28 cellular contexts compared by ENCODE assay signal in the genomic region with DNA sequence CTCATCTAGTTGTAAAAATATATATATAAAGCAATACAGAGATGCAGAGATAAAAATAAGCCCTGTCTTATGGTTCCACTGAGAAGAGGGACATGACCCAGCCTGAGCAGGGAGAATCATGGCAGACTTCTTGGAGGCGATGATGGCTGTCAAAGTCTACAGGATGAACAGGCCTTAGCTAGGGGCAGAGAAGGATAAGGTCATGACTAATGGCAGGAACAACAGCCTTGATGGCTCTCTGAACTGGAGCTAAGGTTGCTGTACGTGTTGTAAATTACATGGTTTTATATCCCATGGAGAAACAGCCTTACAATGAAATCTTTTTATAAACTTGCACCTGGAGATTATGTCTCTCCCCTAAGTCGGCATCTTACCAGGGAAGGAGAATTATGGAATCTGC. TPM values are rescaled to one million over a fixed set of nuclear protein-coding genes. Genes with fewer than 3 reads are reported as not detected.
DNase-seq lines count a peak whose midpoint lies in the region; ATAC-seq and TF ChIP-seq lines count a peak whose summit lies in the region.
"Had no signal": no experiment of that assay in that cellular context is flagged by ENCODE, and none has a peak within 500 bp of the region (broad histone marks: within the 10 kb centered on the region; RNA-seq: fewer than 3 reads in every experiment).

No MANE protein-coding gene starts in this region.

- H3K4me1 ChIP-seq in BLaER1, result peaks cover 78% of the 10 kb centered on the region
- H3K4me1 ChIP-seq in DOHH2 (ENCODE audit: control insufficient read depth, low read length), result peaks cover 59% of the 10 kb centered on the region
- H3K4me1 ChIP-seq in adrenal gland (replicated peaks in 1 of 2), result peaks cover 8 to 49% of the 10 kb centered on the region in 2 donors
- H3K4me1 ChIP-seq in naive thymus-derived CD4-positive, alpha-beta T cell (ENCODE audit: control insufficient read depth in 2 of 2, insufficient read depth in 2 of 2, low read length in 2 of 2), result no peaks in the 10 kb centered on the region

- H3K9ac ChIP-seq in BLaER1, result peak overlapping the region; percentile 53; the same call in 1 of the 2 replicates

- H3K27ac Mint-ChIP-seq in naive thymus-derived CD4-positive, alpha-beta T cell, result peak overlapping the region in 7 of 9 donors; percentile 22 to 70 (median 50)
- H3K27ac Mint-ChIP-seq: activated CD4-positive, alpha-beta T cell treated with anti-CD3 and anti-CD28 coated beads, Interleukin-2, amount 10 ng/mL, durations not matched to agents 7 days and 5 days; activated T-helper 1 cell treated with anti-CD3 and anti-CD28 coated beads, Interleukin-12 subunit alpha, Interleukin-12 subunit beta, Interleukin-2, Interleukin-4 antibody, amounts not matched to agents 30 ng/mL and 10 ng/mL and 1 ng/mL, durations not matched to agents 14 hours and 24 hours and 36 hours; mesothelial cell of epicardium; nephron progenitor cell had no signal

- no peak for ATAC-seq in naive thymus-derived CD4-positive, alpha-beta T cell
- ATAC-seq in GM18517 (IDR thresholded peaks at IDR 0.05; ENCODE audit: unreplicated experiment), result no peak
- ATAC-seq in HG02759 (IDR thresholded peaks at IDR 0.05; ENCODE audit: unreplicated experiment), result no peak
- ATAC-seq: K562, left ventricle myocardium superior, SK-N-SH treated with all-trans-retinoic acid at 6 μM for 48 hours had no signal

- H3K79me2 ChIP-seq in DOHH2 (ENCODE audit: control insufficient read depth, low read length), result peaks cover 37% of the 10 kb centered on the region

- no peaks in the 10 kb centered on the region for H3K27me3 ChIP-seq in BLaER1
- no peaks in the 10 kb centered on the region for H3K27me3 ChIP-seq in DOHH2 (ENCODE audit: control insufficient read depth, low read length)
- H3K27me3 ChIP-seq in adrenal gland, result no peaks in the 10 kb centered on the region
- no peaks in the 10 kb centered on the region for H3K27me3 ChIP-seq in naive thymus-derived CD4-positive, alpha-beta T cell (ENCODE audit: control insufficient read depth in 2 of 2, insufficient read depth in 2 of 2, low read length in 2 of 2)
- H3K27me3 ChIP-seq: ascending aorta had no signal

- peak overlapping the region; percentile 64 for H3K27ac ChIP-seq in BLaER1
- H3K27ac ChIP-seq in DOHH2 (ENCODE audit: low read depth, low read length), result peak overlapping the region; percentile 63
- H3K27ac ChIP-seq in adrenal gland, result peak overlapping the region in 4 of 5 donors; percentile 32 to 75 (median 65)
- H3K27ac ChIP-seq in naive thymus-derived CD4-positive, alpha-beta T cell (ENCODE audit: low read depth, low read length), result no peak overlapping the region
- H3K27ac ChIP-seq: ascending aorta had no signal

- peaks cover 61% of the 10 kb centered on the region for H4K20me1 ChIP-seq in BLaER1
- H4K20me1 ChIP-seq in DOHH2 (ENCODE audit: control insufficient read depth, insufficient read depth, low read depth, low read length), result no peaks in the 10 kb centered on the region

- H3K9me2 ChIP-seq in DOHH2 (replicated peaks; ENCODE audit: control insufficient read depth, low read length), result no peaks in the 10 kb centered on the region

- no peak for TF ChIP-seq POLR2A in adrenal gland (IDR thresholded peaks at IDR 0.05)

- POLR2A ChIA-PET in naive thymus-derived CD4-positive, alpha-beta T cell (lab: Charles Lee), result no interaction called here

- WGBS in adrenal gland, 4 donors, result 71 to 79% (median 79%) methylated on average over 3 of the region's 3 CpGs

- peaks cover 15 to 49% (median 34%) of the 10 kb centered on the region in 5 donors for H3K36me3 Mint-ChIP-seq in naive thymus-derived CD4-positive, alpha-beta T cell

- peaks cover 12% of the 10 kb centered on the region for H3F3A ChIP-seq in DOHH2 (ENCODE audit: control insufficient read depth, insufficient read depth)

- H3K4me3 ChIP-seq in BLaER1 (no peak overlapping the region), DOHH2 (ENCODE audit: low read length) (no peak overlapping the region), adrenal gland (no peak overlapping the region)
- H3K4me3 ChIP-seq in naive thymus-derived CD4-positive, alpha-beta T cell (ENCODE audit: low read length), result no peak overlapping the region
- H3K4me3 ChIP-seq: ascending aorta, K562 had no signal

- H3K4me3 Mint-ChIP-seq in naive thymus-derived CD4-positive, alpha-beta T cell, result no peak overlapping the region
- H3K4me3 Mint-ChIP-seq: activated CD4-positive, alpha-beta T cell treated with anti-CD3 and anti-CD28 coated beads, Interleukin-2, amount 10 ng/mL, durations not matched to agents 7 days and 5 days; activated T-helper 1 cell treated with anti-CD3 and anti-CD28 coated beads, Interleukin-12 subunit alpha, Interleukin-12 subunit beta, Interleukin-2, Interleukin-4 antibody, amounts not matched to agents 30 ng/mL and 10 ng/mL and 1 ng/mL, durations not matched to agents 14 hours and 24 hours and 36 hours; mesothelial cell of epicardium; nephron progenitor cell had no signal

- H3K36me3 ChIP-seq in BLaER1 (peaks cover 41% of the 10 kb centered on the region), DOHH2 (ENCODE audit: control insufficient read depth, low read length) (peaks cover 4% of the 10 kb centered on the region; the same call in 1 of the 2 replicates), adrenal gland (replicated peaks in 1 of 2) (no peaks in the 10 kb centered on the region)
- H3K36me3 ChIP-seq in naive thymus-derived CD4-positive, alpha-beta T cell (ENCODE audit: control insufficient read depth in 2 of 3, insufficient read depth in 3 of 3, low read length in 3 of 3), result peaks cover 0 to 11% (median 0%) of the 10 kb centered on the region in 3 experiments
- H3K36me3 ChIP-seq: ascending aorta had no signal

- CTCF ChIA-PET in naive thymus-derived CD4-positive, alpha-beta T cell (lab: Charles Lee), result no interaction called here

- H3K4me1 Mint-ChIP-seq in naive thymus-derived CD4-positive, alpha-beta T cell, result peaks cover 13 to 79% (median 70%) of the 10 kb centered on the region in 7 donors

- peak in 1 of 7 donors; percentile 23 for DNase-seq in adrenal gland
- DNase-seq in naive thymus-derived CD4-positive, alpha-beta T cell, result no peak
- DNase-seq in DMS 273 treated with DMSO at 0.1 percent for 48 hours (lab: John Stamatoyannopoulos, UW), result no peak
- DNase-seq in effector CD8-positive, alpha-beta T cell (lab: John Stamatoyannopoulos, UW), result no peak
- DNase-seq: activated CD4-positive, alpha-beta T cell treated with anti-CD3 and anti-CD28 coated beads, Interleukin-2, amount 10 ng/mL, durations not matched to agents 7 days and 5 days; activated naive CD4-positive, alpha-beta T cell treated with anti-CD3 and anti-CD28 coated beads, Interleukin-2, amount 50 U/mL, for 16 hours; C1 segment of cervical spinal cord; Calu3; central memory CD4-positive, alpha-beta T cell; islet precursor cell; left ventricle myocardium superior; MM.1S; NCI-H2081; NCI-H345; NCI-H748 treated with DMSO at 0.1 percent for 48 hours; nephron progenitor cell; small intestine; stimulated activated CD4-positive, alpha-beta T cell treated with anti-CD3 and anti-CD28 coated beads, Interleukin-1b, Interleukin-23, amount 100 ng/mL, for 48 hours; substantia nigra had no signal

- H3K4me2 ChIP-seq in BLaER1 (peak overlapping the region; percentile 87), DOHH2 (ENCODE audit: low read length) (peak overlapping the region; percentile 74)

- H3K9me3 ChIP-seq in BLaER1 (peaks cover 23% of the 10 kb centered on the region), DOHH2 (ENCODE audit: control insufficient read depth, insufficient read depth, low read length) (peaks cover 12% of the 10 kb centered on the region; the same call in 1 of the 2 replicates), adrenal gland (replicated peaks in 1 of 3) (no peaks in the 10 kb centered on the region)
- H3K9me3 ChIP-seq in naive thymus-derived CD4-positive, alpha-beta T cell (ENCODE audit: control insufficient read depth in 2 of 3, low read length in 3 of 3), result peaks cover 0 to 9% (median 6%) of the 10 kb centered on the region in 3 experiments
- H3K9me3 ChIP-seq: ascending aorta had no signal

- H3K27me3 Mint-ChIP-seq in naive thymus-derived CD4-positive, alpha-beta T cell, result no peaks in the 10 kb centered on the region
- H3K27me3 Mint-ChIP-seq: activated CD4-positive, alpha-beta T cell treated with anti-CD3 and anti-CD28 coated beads, Interleukin-2, amount 10 ng/mL, durations not matched to agents 7 days and 5 days had no signal

- no peak for TF ChIP-seq CTCF in DOHH2 (IDR thresholded peaks at IDR 0.05; ENCODE audit: low read depth, low read length, poor library complexity, severe bottlenecking)
- no peak for TF ChIP-seq CTCF in adrenal gland (IDR thresholded peaks at IDR 0.05)

- intact Hi-C loops in adrenal gland (cut with DNase I), result no loop called here
- intact Hi-C loops in naive thymus-derived CD4-positive, alpha-beta T cell (cut with micrococcal nuclease), result no loop called here

- H3K9me3 Mint-ChIP-seq in naive thymus-derived CD4-positive, alpha-beta T cell, result peaks cover 0 to 23% (median 12%) of the 10 kb centered on the region in 11 donors

RNA-seq across cellular contexts. Expression of a gene that starts 32.4 kb away (rescaled TPM):
- 100 to 1,000 TPM in 6 of 8 donors, 10 to 100 TPM in 2; 62.2 to 131 (median 105) TPM for total RNA-seq in adrenal gland
- 10 to 100 TPM; 10.7 to 33.9 (median 22.0) TPM for polyA plus RNA-seq in adrenal gland
- 100 to 1,000 TPM; 103 to 192 (median 149) TPM for total RNA-seq in naive thymus-derived CD4-positive, alpha-beta T cell
- 100 to 1,000 TPM; 120 to 156 TPM for polyA plus RNA-seq in naive thymus-derived CD4-positive, alpha-beta T cell
